Comparison of ENCODE assay signal across 2 cellular contexts in genomic region chr11:66835762-66836405, GRCh38.
TF ChIP-seq lines count a peak whose summit lies in the region.

No MANE protein-coding gene starts in this region.

TF ChIP-seq in HepG2, 621 proteins besides CTCF, POLR2A, EP300 and RAD21 (continued from another document):
- TF ChIP-seq ZNF17 (CRISPR knock-in tag; IDR thresholded peaks at IDR 0.05), result no peak
- peak; percentile 44 for TF ChIP-seq MAFF (IDR thresholded peaks at IDR 0.05; ENCODE audit: low read depth, low read length)
- peak; percentile 74 for TF ChIP-seq NFE2L2 (IDR thresholded peaks at IDR 0.05; ENCODE audit: low read length)

TF ChIP-seq in WTC11, 78 proteins besides CTCF, POLR2A, EP300 and RAD21 (continued from another document):
- TF ChIP-seq ZNF232 (CRISPR knock-in tag; IDR thresholded peaks at IDR 0.05) (no peak), SOX15 (CRISPR knock-in tag; IDR thresholded peaks at IDR 0.05) (no peak), ZNF121 (CRISPR knock-in tag; IDR thresholded peaks at IDR 0.05) (peak; percentile 81; the same call in 1 of the 2 replicates), CBFB (CRISPR knock-in tag; IDR thresholded peaks at IDR 0.05; ENCODE audit: low read depth) (no peak)
TF ChIP-seq in WTC11: peak in this region for 1.
